In the genomic region with DNA sequence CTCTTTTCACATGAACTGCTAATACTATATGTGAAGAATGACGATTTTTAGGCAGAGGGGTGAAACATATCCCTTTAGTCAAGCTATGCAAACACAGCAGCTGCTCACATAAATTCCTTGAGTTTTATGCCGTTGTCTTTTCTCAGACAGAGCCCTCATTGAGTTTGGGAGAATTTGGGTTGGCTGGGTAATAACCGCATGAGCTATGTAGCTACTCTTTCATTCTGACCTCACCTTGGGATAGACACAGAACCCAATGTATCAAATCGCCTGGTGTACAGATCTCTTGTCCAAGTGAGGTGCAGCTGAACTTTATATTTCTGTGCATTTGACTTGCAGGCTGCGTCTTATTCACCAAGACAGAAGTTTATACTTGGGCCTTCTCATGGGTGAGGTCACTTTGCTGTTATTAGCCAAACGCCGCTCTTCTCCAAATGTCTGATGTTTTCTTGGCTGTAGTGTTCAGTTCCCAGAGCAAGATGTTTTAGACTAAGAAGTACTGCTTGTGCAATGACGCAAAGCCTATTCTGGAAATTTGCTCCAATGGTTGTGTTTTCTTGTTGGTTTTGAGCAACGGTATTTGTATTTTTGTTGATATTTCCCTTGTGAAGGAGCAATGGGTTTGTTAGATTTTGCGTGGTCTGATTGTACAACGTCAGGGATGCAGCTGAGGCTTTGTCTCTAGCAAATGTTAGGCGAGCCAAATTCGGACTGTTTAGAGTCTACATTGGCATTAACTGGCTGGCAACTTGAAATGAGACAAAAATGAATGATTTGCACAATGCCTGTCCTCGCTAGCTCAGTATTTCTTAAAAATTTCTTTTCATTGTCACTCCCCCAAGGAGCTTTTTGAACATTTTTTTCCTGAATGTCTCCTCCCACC, we compare ENCODE assay signal across 14 cellular contexts. TPM values are rescaled to one million over a fixed set of nuclear protein-coding genes. Genes with fewer than 3 reads are reported as not detected.
DNase-seq lines count a peak whose midpoint lies in the region; ATAC-seq lines count a peak whose summit lies in the region.
"Had no signal": no experiment of that assay in that cellular context is flagged by ENCODE, and none has a peak within 500 bp of the region (broad histone marks: within the 10 kb centered on the region; RNA-seq: fewer than 3 reads in every experiment).

No MANE protein-coding gene starts in this region.

- H3K4me3 ChIP-seq in esophagus (ENCODE audit: low read depth in 1 of 2, low read length in 2 of 2) (no peak overlapping the region), skeletal muscle cell (ENCODE audit: low read depth, low read length) (no peak overlapping the region)
- H3K4me3 ChIP-seq: hepatocyte had no signal

- H3K27me3 ChIP-seq in esophagus (ENCODE audit: control insufficient read depth in 1 of 2, insufficient read depth in 2 of 2, low read length in 2 of 2), result no peaks in the 10 kb centered on the region
- H3K27me3 ChIP-seq: hepatocyte had no signal

- no peaks in the 10 kb centered on the region for H3K4me1 ChIP-seq in esophagus (ENCODE audit: control insufficient read depth in 2 of 2, insufficient read depth in 2 of 2, low read length in 1 of 2)

- DNase-seq in left kidney (ENCODE audit: low read depth, low spot score) (peak; percentile 13), skeletal muscle cell (ENCODE audit: low read depth) (peak; percentile 76), G401 (ENCODE audit: low spot score) (no peak), globus pallidus (ENCODE audit: low spot score) (no peak)
- DNase-seq in activated T-cell treated with anti-CD3 and anti-CD28 coated beads, Interleukin-2, amount 50 U/mL, for 1 hour, result no peak
- DNase-seq: NCI-H2029; NCI-H526 treated with DMSO at 0.1 percent for 48 hours; stimulated activated naive CD8-positive, alpha-beta T cell treated with anti-CD3 and anti-CD28 coated beads, Interleukin-15, Interleukin-2, amounts not matched to agents 100 U/mL and 50 U/mL, for 24 hours had no signal

- 69 to 70% methylated on average over 14 of the region's 14 CpGs for WGBS in esophagus, 2 donors

- H3K9me3 ChIP-seq in esophagus (ENCODE audit: control insufficient read depth in 2 of 2, insufficient read depth in 1 of 2, low read depth in 1 of 2, low read length in 1 of 2), result no peaks in the 10 kb centered on the region

- H3K36me3 ChIP-seq in esophagus (ENCODE audit: control insufficient read depth in 2 of 2, insufficient read depth in 2 of 2, low read length in 1 of 2), result no peaks in the 10 kb centered on the region

- in situ Hi-C loops in G401 (cut with HindIII; ENCODE audit: low sequenced_read_pairs), result no loop called here

- H3K27ac ChIP-seq in esophagus (ENCODE audit: low read depth in 2 of 2, low read length in 1 of 2), result peak overlapping the region; percentile 63 to 64
- H3K27ac ChIP-seq: hepatocyte, VCaP had no signal

- ATAC-seq in HG03469 (IDR thresholded peaks at IDR 0.05; ENCODE audit: unreplicated experiment), result no peak
- ATAC-seq: left colon; stimulated activated naive CD8-positive, alpha-beta T cell treated with anti-CD3 and anti-CD28 coated beads, Interleukin-15, Interleukin-2, amounts not matched to agents 100 U/mL and 50 U/mL, for 24 hours had no signal

RNA-seq across cellular contexts. Expression of gene SPARCL1, which starts 11.2 kb away (rescaled TPM):
- polyA plus RNA-seq in esophagus, result 100 to 1,000 TPM in 1 of 2 donors, 10 to 100 TPM in 1; 21.5 to 113 TPM
- total RNA-seq in G401 (2014; rRNA removed; shearing (Covaris generic)), result not detected in 2 replicates
- total RNA-seq: HT-29 had no signal

Comparison
In these comparisons a context has a peak if more than half of its experiments do, and no peak if none do; other contexts are left out.
1. DNase-seq: peak in left kidney (single experiment) and skeletal muscle cell (single experiment); none in G401 (single experiment), activated T-cell treated with anti-CD3 and anti-CD28 coated beads, Interleukin-2, amount 50 U/mL, for 1 hour (single experiment) and globus pallidus (single experiment).